26 cellular contexts compared by ENCODE assay signal in the genomic region with DNA sequence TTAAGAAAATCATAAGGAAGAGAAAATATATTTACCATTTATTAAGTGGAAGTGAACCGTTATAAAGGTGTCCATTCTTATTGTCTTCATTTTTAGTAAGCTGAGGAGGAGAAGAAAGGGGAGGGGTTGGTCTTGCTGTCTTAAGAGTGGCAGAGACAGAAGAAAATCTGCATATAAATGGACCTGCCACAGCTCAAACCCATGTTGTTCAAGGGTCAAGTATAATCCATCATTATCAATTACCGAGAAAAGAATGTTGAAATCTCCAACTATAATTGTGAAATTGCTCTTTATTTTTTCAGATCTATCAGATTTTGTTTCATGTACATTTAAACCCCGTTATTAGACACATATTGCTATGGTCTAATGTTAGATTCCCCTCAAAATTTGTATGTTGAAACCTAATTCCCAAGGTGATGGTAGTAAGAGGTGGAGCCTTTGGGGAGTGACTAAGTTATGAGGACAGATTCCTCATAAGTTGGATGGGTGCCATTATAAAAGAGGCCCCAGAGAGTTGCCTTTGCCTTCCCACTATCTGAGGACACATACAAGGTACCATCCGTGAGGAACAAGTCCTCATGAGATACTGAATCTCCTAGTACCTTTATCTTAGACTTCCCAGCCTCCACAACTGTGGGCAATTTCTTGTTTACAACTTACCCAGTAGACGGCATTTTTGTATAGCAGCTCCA. TPM values are rescaled to one million over a fixed set of nuclear protein-coding genes. Genes with fewer than 3 reads are reported as not detected.
"Had no signal": no experiment of that assay in that cellular context is flagged by ENCODE, and none has a peak within 500 bp of the region (broad histone marks: within the 10 kb centered on the region; RNA-seq: fewer than 3 reads in every experiment).

No MANE protein-coding gene starts in this region.

- H3K4me3 ChIP-seq: cardiac muscle cell, PC-9 had no signal

- H3K27ac Mint-ChIP-seq: activated B cell treated with CpG ODN at 0.5 μM for 24 hours; activated CD4-positive, alpha-beta memory T cell treated with anti-CD3 and anti-CD28 coated beads for 36 hours; activated CD4-positive, alpha-beta T cell treated with anti-CD3 and anti-CD28 coated beads, Interleukin-2, amount 10 ng/mL, durations not matched to agents 24 days and 14 days; activated naive CD4-positive, alpha-beta T cell treated with anti-CD3 and anti-CD28 coated beads for 36 hours; activated naive CD8-positive, alpha-beta T cell; brain; T-helper 1 cell treated with Interleukin-12 subunit alpha and Interleukin-12 subunit beta and Interleukin-4 antibody, amounts not matched to agents 30 μg/mL and 1 μg/mL, for 36 hours had no signal

- H3K9me3 Mint-ChIP-seq: activated CD4-positive, alpha-beta T cell treated with anti-CD3 and anti-CD28 coated beads, Interleukin-2, amount 10 ng/mL, durations not matched to agents 24 days and 14 days had no signal

- H3K27ac ChIP-seq: cardiac muscle cell, PC-9 had no signal

- ATAC-seq: activated T-cell treated with anti-CD3 and anti-CD28 coated beads, Interleukin-2, amount 50 U/mL, for 4 hours had no signal

- DNase-seq: activated B cell treated with CpG ODN at 0.5 μM for 24 hours; activated CD4-positive, alpha-beta memory T cell treated with anti-CD3 and anti-CD28 coated beads for 36 hours; activated CD4-positive, alpha-beta T cell treated with anti-CD3 and anti-CD28 coated beads for 1 hour; activated CD4-positive, alpha-beta T cell treated with anti-CD3 and anti-CD28 coated beads, Interleukin-2, amount 10 ng/mL, durations not matched to agents 24 days and 14 days; activated CD8-positive, alpha-beta memory T cell treated with anti-CD3 and anti-CD28 coated beads for 24 hours; activated gamma-delta T cell; activated naive CD4-positive, alpha-beta T cell treated with anti-CD3 and anti-CD28 coated beads for 36 hours; activated T-cell treated with anti-CD3 and anti-CD28 coated beads, Interleukin-2, amount 50 U/mL, for 4 hours; amygdala; cerebellar nuclear complex; KG1; MM.1S; NCI-H1105; NCI-H1436; NCI-H1694 treated with DMSO at 0.1 percent for 48 hours; NCI-H2029 treated with DMSO at 0.1 percent for 48 hours; NCI-H446; NCI-H524; PC-9; SHP77 treated with DMSO at 0.1 percent for 48 hours; T-helper 9 cell had no signal

- H3K27me3 ChIP-seq: cardiac muscle cell had no signal

- H3K4me3 Mint-ChIP-seq: activated B cell treated with CpG ODN at 0.5 μM for 24 hours; activated CD4-positive, alpha-beta memory T cell treated with anti-CD3 and anti-CD28 coated beads for 36 hours; activated CD4-positive, alpha-beta T cell treated with anti-CD3 and anti-CD28 coated beads, Interleukin-2, amount 10 ng/mL, durations not matched to agents 24 days and 14 days; activated naive CD4-positive, alpha-beta T cell treated with anti-CD3 and anti-CD28 coated beads for 36 hours; activated naive CD8-positive, alpha-beta T cell; activated T-cell treated with anti-CD3 and anti-CD28 coated beads, Interleukin-2, amount 50 U/mL, for 4 hours; brain; T-helper 1 cell treated with Interleukin-12 subunit alpha and Interleukin-12 subunit beta and Interleukin-4 antibody, amounts not matched to agents 30 μg/mL and 1 μg/mL, for 36 hours had no signal

- H3K4me1 Mint-ChIP-seq: activated B cell treated with CpG ODN at 0.5 μM for 24 hours; activated CD4-positive, alpha-beta T cell treated with anti-CD3 and anti-CD28 coated beads, Interleukin-2, amount 10 ng/mL, durations not matched to agents 24 days and 14 days had no signal

- H3K27me3 Mint-ChIP-seq: brain had no signal

- H3K36me3 ChIP-seq: cardiac muscle cell had no signal

- FAIRE-seq: astrocyte had no signal

- H3K36me3 Mint-ChIP-seq: activated CD4-positive, alpha-beta memory T cell treated with anti-CD3 and anti-CD28 coated beads for 36 hours; brain had no signal

- H3K4me2 ChIP-seq: PC-9 had no signal

RNA-seq across cellular contexts. Expression of a gene that starts 58.5 kb away (rescaled TPM):
- total RNA-seq: activated B cell treated with CpG ODN at 0.5 μM for 24 hours had no signal
